Comparison of ENCODE assay signal across 8 cellular contexts in genomic region chr19:10419200-10419645, GRCh38. TPM values are rescaled to one million over a fixed set of nuclear protein-coding genes. Genes with fewer than 3 reads are reported as not detected.
DNase-seq lines count a peak whose midpoint lies in the region; ATAC-seq, FAIRE-seq and TF ChIP-seq lines count a peak whose summit lies in the region.

No MANE protein-coding gene starts in this region.

- H3K27me3 Mint-ChIP-seq in activated T-helper 17 cell treated with anti-CD3 and anti-CD28 coated beads, Interleukin-2, amount 50 U/mL, for 72 hours, result peaks cover 38% of the 10 kb centered on the region

- intact Hi-C loops in HCT116 (cut with micrococcal nuclease) (no loop called here), kidney (cut with DNase I) (no loop called here)

- no peak; a peak in 1 of 6 replicates for TF ChIP-seq CTCF in HCT116 (IDR thresholded peaks at IDR 0.05 in 2 of 3, conservative IDR thresholded peaks at IDR 0.05 in 1 of 3; ENCODE audit: borderline replicate concordance in 1 of 3, insufficient read depth in 1 of 3, low read depth in 2 of 3, low read length in 2 of 3)
- no peak for TF ChIP-seq CTCF in kidney (IDR thresholded peaks at IDR 0.05; ENCODE audit: borderline replicate concordance, extremely low read depth, insufficient read depth)

- no peak for TF ChIP-seq RAD21 in HCT116 (IDR thresholded peaks at IDR 0.05; ENCODE audit: low read depth)

- peak overlapping the region; percentile 85 for H3K4me3 Mint-ChIP-seq in activated T-helper 17 cell treated with anti-CD3 and anti-CD28 coated beads, Interleukin-2, amount 50 U/mL, for 72 hours

- H3K27ac ChIP-seq in HCT116 (ENCODE audit: low read depth, low read length) (peak overlapping the region; percentile 89), kidney (ENCODE audit: low read depth in 2 of 2, low read length in 2 of 2) (no peak overlapping the region)

- POLR2A ChIA-PET in HCT116 (lab: Charles Lee), result interaction anchor here (1.2 kb wide), 1 partner anchor 9 kb away, joined by 3 read pairs; no protein-coding TSS in a partner anchor

- no peaks in the 10 kb centered on the region for H3K27me3 ChIP-seq in HCT116 (ENCODE audit: insufficient read depth, low read length)

- H3K9ac ChIP-seq in HCT116 (ENCODE audit: low read length) (peak overlapping the region; percentile 66), kidney (ENCODE audit: low read length in 2 of 2) (no peak overlapping the region)

- H3K9me3 ChIP-seq in HCT116 (ENCODE audit: control insufficient read depth in 1 of 2, insufficient read depth in 1 of 2, low read depth in 1 of 2, low read length in 2 of 2), result no peaks in the 10 kb centered on the region
- no peaks in the 10 kb centered on the region for H3K9me3 ChIP-seq in kidney (ENCODE audit: control insufficient read depth in 1 of 2, low read length in 2 of 2)

- H3K36me3 Mint-ChIP-seq in activated T-helper 17 cell treated with anti-CD3 and anti-CD28 coated beads, Interleukin-2, amount 50 U/mL, for 72 hours (ENCODE audit: low read depth), result peaks cover 14% of the 10 kb centered on the region

- DNase-seq in Ammon's horn (ENCODE audit: low spot score), result peak; percentile 11
- DNase-seq in HCT116 (ENCODE audit: low read depth, low spot score), result no peak
- peak; percentile 77 for DNase-seq in kidney
- DNase-seq in cerebellar cortex (ENCODE audit: low spot score), result no peak
- DNase-seq in SW480 (ENCODE audit: low spot score), result no peak

- peak; percentile 17 for ATAC-seq in HCT116
- no peak for ATAC-seq in activated T-helper 17 cell treated with anti-CD3 and anti-CD28 coated beads, Interleukin-2, amount 50 U/mL, for 72 hours (replicated peaks)
- ATAC-seq in GM21825 (IDR thresholded peaks at IDR 0.05; ENCODE audit: unreplicated experiment), result no peak
- no peak for ATAC-seq in HG03432 (IDR thresholded peaks at IDR 0.05; ENCODE audit: unreplicated experiment)

- no peaks in the 10 kb centered on the region for H3K36me3 ChIP-seq in HCT116 (ENCODE audit: control insufficient read depth in 1 of 2, insufficient read depth in 2 of 2, low read length in 2 of 2)
- no peaks in the 10 kb centered on the region for H3K36me3 ChIP-seq in kidney (ENCODE audit: control insufficient read depth in 1 of 2, insufficient read depth in 2 of 2, low read length in 2 of 2)

- H3K4me3 ChIP-seq in HCT116 (replicated peaks in 1 of 2; ENCODE audit: low read depth in 1 of 2, low read length in 2 of 2) (peak overlapping the region; percentile 61 to 70), kidney (ENCODE audit: low read length in 2 of 2) (no peak overlapping the region)

- H3K27ac Mint-ChIP-seq in activated T-helper 17 cell treated with anti-CD3 and anti-CD28 coated beads, Interleukin-2, amount 50 U/mL, for 72 hours, result peak overlapping the region; percentile 68

- H3K9me3 Mint-ChIP-seq in activated T-helper 17 cell treated with anti-CD3 and anti-CD28 coated beads, Interleukin-2, amount 50 U/mL, for 72 hours, result no peaks in the 10 kb centered on the region

- H2AFZ ChIP-seq in HCT116 (ENCODE audit: low read depth, low read length, poor library complexity, severe bottlenecking), result no peak overlapping the region

- H3K79me2 ChIP-seq in HCT116 (ENCODE audit: insufficient read depth, low read length), result peaks cover 25% of the 10 kb centered on the region

- H3K4me1 Mint-ChIP-seq in activated T-helper 17 cell treated with anti-CD3 and anti-CD28 coated beads, Interleukin-2, amount 50 U/mL, for 72 hours, result peaks cover 35% of the 10 kb centered on the region

- TSS peak; percentile 82 for BruUV-seq in HCT116 (replicated peaks; lab: Mats Ljungman, UMichigan)

- CTCF ChIA-PET in HCT116 (lab: Charles Lee), result interaction anchor here (3.3 kb wide), 1 partner anchor 8 kb away, joined by 30 read pairs; no protein-coding TSS in a partner anchor

- peak overlapping the region; percentile 74 for H3K4me2 ChIP-seq in HCT116 (ENCODE audit: low read length)

- no peaks in the 10 kb centered on the region for H3K9me2 ChIP-seq in HCT116 (ENCODE audit: insufficient read depth)

- FAIRE-seq in kidney (lab: Jason Lieb, UNC), result no peak

- H4K20me1 ChIP-seq in HCT116 (ENCODE audit: insufficient read depth), result no peaks in the 10 kb centered on the region

- RAD21 ChIA-PET in HCT116 (lab: Charles Lee; ENCODE audit: low non-redundant PET in 1 of 2, low total read pairs in 2 of 2, uncharacterized antibody in 2 of 2, unreplicated experiment in 2 of 2), result no interaction called here

- H3K4me1 ChIP-seq in HCT116 (ENCODE audit: control insufficient read depth in 1 of 2, insufficient read depth in 2 of 2, low read length in 2 of 2), result peaks cover 33 to 72% of the 10 kb centered on the region in 2 experiments
- peaks cover 3 to 18% of the 10 kb centered on the region in 2 donors for H3K4me1 ChIP-seq in kidney (ENCODE audit: control insufficient read depth in 1 of 2, insufficient read depth in 1 of 2, low read depth in 1 of 2, low read length in 2 of 2)

- TF ChIP-seq POLR2A in HCT116 (IDR thresholded peaks at IDR 0.05; ENCODE audit: borderline replicate concordance, extremely low read depth, insufficient read depth, insufficient read length), result no peak

TF ChIP-seq in HCT116, 20 proteins besides CTCF, POLR2A, EP300 and RAD21 (continues in another document):
- no peak for TF ChIP-seq SRF (IDR thresholded peaks at IDR 0.05; ENCODE audit: low read depth)
- no peak for TF ChIP-seq YY1 (IDR thresholded peaks at IDR 0.05; ENCODE audit: extremely low read depth, insufficient replicate concordance, low read depth, low read length)
- TF ChIP-seq REST (IDR thresholded peaks at IDR 0.05; ENCODE audit: low read depth), result no peak
- TF ChIP-seq ZFX (IDR thresholded peaks at IDR 0.05), result no peak
- TF ChIP-seq EZH2 (IDR thresholded peaks at IDR 0.05), result no peak
- no peak for TF ChIP-seq CEBPB (IDR thresholded peaks at IDR 0.05; ENCODE audit: low read depth)
- TF ChIP-seq MAX (IDR thresholded peaks at IDR 0.05), result no peak
- TF ChIP-seq ELF1 (IDR thresholded peaks at IDR 0.05; ENCODE audit: borderline replicate concordance, low read depth), result no peak
- TF ChIP-seq SP1 (IDR thresholded peaks at IDR 0.05; ENCODE audit: low read depth), result no peak
- no peak for TF ChIP-seq CBX3 (IDR thresholded peaks at IDR 0.05; ENCODE audit: low read depth)
- TF ChIP-seq SIN3A (IDR thresholded peaks at IDR 0.05; ENCODE audit: low read depth), result no peak; the same call in 1 of the 2 replicates
- TF ChIP-seq POLR2AphosphoS5 (IDR thresholded peaks at IDR 0.05; ENCODE audit: low read depth, low read length), result no peak
- no peak for TF ChIP-seq ZNF274 (IDR thresholded peaks at IDR 0.05; ENCODE audit: low read depth, low read length)
- TF ChIP-seq JUND (IDR thresholded peaks at IDR 0.05), result no peak
- TF ChIP-seq ATF3 (IDR thresholded peaks at IDR 0.05), result no peak
- no peak for TF ChIP-seq EZH2phosphoT487 (IDR thresholded peaks at IDR 0.05; ENCODE audit: borderline replicate concordance)
- TF ChIP-seq TCF7L2 (IDR thresholded peaks at IDR 0.05; ENCODE audit: borderline replicate concordance, extremely low read depth, insufficient read depth, insufficient read length), result no peak

RNA-seq across cellular contexts. Expression of gene PDE4A, which starts 1.1 kb away (rescaled TPM):
- 33.7 TPM for total RNA-seq in HCT116 (2021; ENCODE audit: unreplicated experiment)
- 23.3 and 25.2 TPM in 2 replicates for polyA plus RNA-seq in HCT116 (2012)
- total RNA-seq in activated T-helper 17 cell treated with anti-CD3 and anti-CD28 coated beads, Interleukin-2, amount 50 U/mL, for 72 hours, result 1 to 10 TPM; 9.0 to 9.1 TPM
- 17.5 TPM for total RNA-seq in kidney
- polyA plus RNA-seq in kidney (ENCODE audit: insufficient read depth, low read depth, low replicate concordance), result 4.5 TPM

RNA-seq across cellular contexts. Expression of gene CDC37, which starts 15.9 kb away (rescaled TPM):
- total RNA-seq in HCT116 (2021; ENCODE audit: unreplicated experiment), result 260 TPM
- polyA plus RNA-seq in HCT116 (2012), result 336 and 355 TPM in 2 replicates
- total RNA-seq in activated T-helper 17 cell treated with anti-CD3 and anti-CD28 coated beads, Interleukin-2, amount 50 U/mL, for 72 hours, result 100 to 1,000 TPM; 140 to 226 TPM
- 139 TPM for total RNA-seq in kidney
- polyA plus RNA-seq in kidney (ENCODE audit: insufficient read depth, low read depth, low replicate concordance), result 149 TPM

RNA-seq across cellular contexts. Expression of gene TYK2, which starts 38.9 kb away (rescaled TPM):
- total RNA-seq in HCT116 (2021; ENCODE audit: unreplicated experiment) (110 TPM), kidney (127 TPM)
- 97.1 and 98.1 TPM in 2 replicates for polyA plus RNA-seq in HCT116 (2012)
- 100 to 1,000 TPM; 221 to 245 TPM for total RNA-seq in activated T-helper 17 cell treated with anti-CD3 and anti-CD28 coated beads, Interleukin-2, amount 50 U/mL, for 72 hours
- polyA plus RNA-seq in kidney (ENCODE audit: insufficient read depth, low read depth, low replicate concordance), result 131 TPM

Comparison
In these comparisons a context has a peak if more than half of its experiments do, and no peak if none do; other contexts are left out.
1. DNase-seq: peak in Ammon's horn (single experiment) and kidney (single experiment); none in HCT116 (single experiment), cerebellar cortex (single experiment) and SW480 (single experiment).
2. H3K4me3 ChIP-seq: peak in HCT116 (2 of 2); none in kidney (0 of 2).